Comparison of ENCODE assay signal across 1 cellular context in the genomic region with DNA sequence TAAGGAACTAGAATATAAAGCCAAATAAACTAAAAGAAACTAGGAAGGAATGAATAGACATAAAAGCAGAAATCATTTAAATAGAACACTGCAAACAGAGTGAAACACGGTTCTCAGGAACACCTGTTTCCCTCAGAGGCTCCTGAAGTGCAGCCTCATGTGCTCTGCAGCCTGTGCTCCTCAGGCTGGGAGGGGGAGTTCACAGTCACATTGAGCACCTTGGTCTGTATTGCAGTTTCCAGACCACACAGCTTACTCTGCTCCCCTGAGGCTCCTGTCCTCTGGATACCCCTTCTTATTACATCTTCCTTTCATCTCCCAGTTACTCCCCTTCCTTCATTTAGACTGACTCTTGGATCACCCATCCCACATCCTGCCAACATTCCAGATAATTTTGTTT.
TF ChIP-seq lines count a peak whose summit lies in the region.

No MANE protein-coding gene starts in this region.

TF ChIP-seq in K562, 482 proteins besides CTCF, POLR2A, EP300 and RAD21:
- TF ChIP-seq, protein P1, sequence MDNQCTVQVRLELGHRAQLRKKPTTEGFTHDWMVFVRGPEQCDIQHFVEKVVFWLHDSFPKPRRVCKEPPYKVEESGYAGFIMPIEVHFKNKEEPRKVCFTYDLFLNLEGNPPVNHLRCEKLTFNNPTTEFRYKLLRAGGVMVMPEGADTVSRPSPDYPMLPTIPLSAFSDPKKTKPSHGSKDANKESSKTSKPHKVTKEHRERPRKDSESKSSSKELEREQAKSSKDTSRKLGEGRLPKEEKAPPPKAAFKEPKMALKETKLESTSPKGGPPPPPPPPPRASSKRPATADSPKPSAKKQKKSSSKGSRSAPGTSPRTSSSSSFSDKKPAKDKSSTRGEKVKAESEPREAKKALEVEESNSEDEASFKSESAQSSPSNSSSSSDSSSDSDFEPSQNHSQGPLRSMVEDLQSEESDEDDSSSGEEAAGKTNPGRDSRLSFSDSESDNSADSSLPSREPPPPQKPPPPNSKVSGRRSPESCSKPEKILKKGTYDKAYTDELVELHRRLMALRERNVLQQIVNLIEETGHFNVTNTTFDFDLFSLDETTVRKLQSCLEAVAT (IDR thresholded peaks at IDR 0.05) = no peak
- TF ChIP-seq RBBP5 (IDR thresholded peaks at IDR 0.05; ENCODE audit: borderline replicate concordance, insufficient read depth, low read length, poor library complexity, severe bottlenecking) = no peak
- TF ChIP-seq, protein P2, sequence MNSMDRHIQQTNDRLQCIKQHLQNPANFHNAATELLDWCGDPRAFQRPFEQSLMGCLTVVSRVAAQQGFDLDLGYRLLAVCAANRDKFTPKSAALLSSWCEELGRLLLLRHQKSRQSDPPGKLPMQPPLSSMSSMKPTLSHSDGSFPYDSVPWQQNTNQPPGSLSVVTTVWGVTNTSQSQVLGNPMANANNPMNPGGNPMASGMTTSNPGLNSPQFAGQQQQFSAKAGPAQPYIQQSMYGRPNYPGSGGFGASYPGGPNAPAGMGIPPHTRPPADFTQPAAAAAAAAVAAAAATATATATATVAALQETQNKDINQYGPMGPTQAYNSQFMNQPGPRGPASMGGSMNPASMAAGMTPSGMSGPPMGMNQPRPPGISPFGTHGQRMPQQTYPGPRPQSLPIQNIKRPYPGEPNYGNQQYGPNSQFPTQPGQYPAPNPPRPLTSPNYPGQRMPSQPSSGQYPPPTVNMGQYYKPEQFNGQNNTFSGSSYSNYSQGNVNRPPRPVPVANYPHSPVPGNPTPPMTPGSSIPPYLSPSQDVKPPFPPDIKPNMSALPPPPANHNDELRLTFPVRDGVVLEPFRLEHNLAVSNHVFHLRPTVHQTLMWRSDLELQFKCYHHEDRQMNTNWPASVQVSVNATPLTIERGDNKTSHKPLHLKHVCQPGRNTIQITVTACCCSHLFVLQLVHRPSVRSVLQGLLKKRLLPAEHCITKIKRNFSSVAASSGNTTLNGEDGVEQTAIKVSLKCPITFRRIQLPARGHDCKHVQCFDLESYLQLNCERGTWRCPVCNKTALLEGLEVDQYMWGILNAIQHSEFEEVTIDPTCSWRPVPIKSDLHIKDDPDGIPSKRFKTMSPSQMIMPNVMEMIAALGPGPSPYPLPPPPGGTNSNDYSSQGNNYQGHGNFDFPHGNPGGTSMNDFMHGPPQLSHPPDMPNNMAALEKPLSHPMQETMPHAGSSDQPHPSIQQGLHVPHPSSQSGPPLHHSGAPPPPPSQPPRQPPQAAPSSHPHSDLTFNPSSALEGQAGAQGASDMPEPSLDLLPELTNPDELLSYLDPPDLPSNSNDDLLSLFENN (IDR thresholded peaks at IDR 0.05; ENCODE audit: low read depth in 2 of 2, low read length in 2 of 2) = no peak
- TF ChIP-seq NCOA6 (IDR thresholded peaks at IDR 0.05) = no peak
- no peak for TF ChIP-seq NELFE (IDR thresholded peaks at IDR 0.05; ENCODE audit: insufficient read depth, insufficient read length)
- TF ChIP-seq KLF1 (tag; IDR thresholded peaks at IDR 0.05) = no peak
- no peak for TF ChIP-seq GATAD2B (IDR thresholded peaks at IDR 0.05; ENCODE audit: borderline replicate concordance)
- no peak for TF ChIP-seq ATF4 (CRISPR knock-in tag; IDR thresholded peaks at IDR 0.05)
- TF ChIP-seq POLR2AphosphoS2 (IDR thresholded peaks at IDR 0.05; ENCODE audit: low read length) = no peak
- TF ChIP-seq SOX6 (IDR thresholded peaks at IDR 0.05) = no peak
- no peak for TF ChIP-seq ZNF347 (CRISPR knock-in tag; IDR thresholded peaks at IDR 0.05; ENCODE audit: low read depth)
- TF ChIP-seq BHLHE40 (IDR thresholded peaks at IDR 0.05; ENCODE audit: low read length) = no peak
